ENCODE assay signal across 2 cellular contexts in the genomic region with DNA sequence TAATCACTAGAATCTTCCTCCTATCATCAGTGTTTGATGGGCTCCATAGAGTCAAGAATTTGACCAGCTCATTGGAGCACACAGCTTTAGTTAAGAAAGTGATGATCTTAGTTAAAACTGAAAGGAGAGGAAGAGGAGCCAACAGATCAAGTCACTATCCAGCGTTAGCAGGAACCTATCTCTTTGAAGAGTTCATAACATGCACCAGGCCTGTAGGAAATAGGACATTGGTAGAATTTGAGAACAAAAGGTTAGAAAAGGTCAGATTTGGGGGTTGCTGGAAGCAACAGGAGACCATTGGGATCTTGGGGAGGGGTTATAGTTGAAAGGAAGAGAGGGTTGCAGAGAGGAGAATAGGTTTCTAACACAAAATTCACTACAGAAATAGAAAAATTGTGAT.
TF ChIP-seq lines count a peak whose summit lies in the region.

No MANE protein-coding gene starts in this region.

TF ChIP-seq in liver, 16 proteins besides CTCF, POLR2A, EP300 and RAD21 (continued from another document):
- TF ChIP-seq FOXA1 (IDR thresholded peaks at IDR 0.05) (no peak), YY1 (IDR thresholded peaks at IDR 0.05) (no peak), SP1 (IDR thresholded peaks at IDR 0.05) (peak; percentile 13), RXRA (IDR thresholded peaks at IDR 0.05) (peak in 1 of 2 donors; percentile 48), GABPA (IDR thresholded peaks at IDR 0.05 in 1 of 2, conservative IDR thresholded peaks at IDR 0.05 in 1 of 2) (no peak), HNF4A (conservative IDR thresholded peaks at IDR 0.05) (no peak), TAF1 (conservative IDR thresholded peaks at IDR 0.05) (no peak)
- TF ChIP-seq, protein P1, sequence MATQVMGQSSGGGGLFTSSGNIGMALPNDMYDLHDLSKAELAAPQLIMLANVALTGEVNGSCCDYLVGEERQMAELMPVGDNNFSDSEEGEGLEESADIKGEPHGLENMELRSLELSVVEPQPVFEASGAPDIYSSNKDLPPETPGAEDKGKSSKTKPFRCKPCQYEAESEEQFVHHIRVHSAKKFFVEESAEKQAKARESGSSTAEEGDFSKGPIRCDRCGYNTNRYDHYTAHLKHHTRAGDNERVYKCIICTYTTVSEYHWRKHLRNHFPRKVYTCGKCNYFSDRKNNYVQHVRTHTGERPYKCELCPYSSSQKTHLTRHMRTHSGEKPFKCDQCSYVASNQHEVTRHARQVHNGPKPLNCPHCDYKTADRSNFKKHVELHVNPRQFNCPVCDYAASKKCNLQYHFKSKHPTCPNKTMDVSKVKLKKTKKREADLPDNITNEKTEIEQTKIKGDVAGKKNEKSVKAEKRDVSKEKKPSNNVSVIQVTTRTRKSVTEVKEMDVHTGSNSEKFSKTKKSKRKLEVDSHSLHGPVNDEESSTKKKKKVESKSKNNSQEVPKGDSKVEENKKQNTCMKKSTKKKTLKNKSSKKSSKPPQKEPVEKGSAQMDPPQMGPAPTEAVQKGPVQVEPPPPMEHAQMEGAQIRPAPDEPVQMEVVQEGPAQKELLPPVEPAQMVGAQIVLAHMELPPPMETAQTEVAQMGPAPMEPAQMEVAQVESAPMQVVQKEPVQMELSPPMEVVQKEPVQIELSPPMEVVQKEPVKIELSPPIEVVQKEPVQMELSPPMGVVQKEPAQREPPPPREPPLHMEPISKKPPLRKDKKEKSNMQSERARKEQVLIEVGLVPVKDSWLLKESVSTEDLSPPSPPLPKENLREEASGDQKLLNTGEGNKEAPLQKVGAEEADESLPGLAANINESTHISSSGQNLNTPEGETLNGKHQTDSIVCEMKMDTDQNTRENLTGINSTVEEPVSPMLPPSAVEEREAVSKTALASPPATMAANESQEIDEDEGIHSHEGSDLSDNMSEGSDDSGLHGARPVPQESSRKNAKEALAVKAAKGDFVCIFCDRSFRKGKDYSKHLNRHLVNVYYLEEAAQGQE (IDR thresholded peaks at IDR 0.05): no peak
- TF ChIP-seq, protein P2, sequence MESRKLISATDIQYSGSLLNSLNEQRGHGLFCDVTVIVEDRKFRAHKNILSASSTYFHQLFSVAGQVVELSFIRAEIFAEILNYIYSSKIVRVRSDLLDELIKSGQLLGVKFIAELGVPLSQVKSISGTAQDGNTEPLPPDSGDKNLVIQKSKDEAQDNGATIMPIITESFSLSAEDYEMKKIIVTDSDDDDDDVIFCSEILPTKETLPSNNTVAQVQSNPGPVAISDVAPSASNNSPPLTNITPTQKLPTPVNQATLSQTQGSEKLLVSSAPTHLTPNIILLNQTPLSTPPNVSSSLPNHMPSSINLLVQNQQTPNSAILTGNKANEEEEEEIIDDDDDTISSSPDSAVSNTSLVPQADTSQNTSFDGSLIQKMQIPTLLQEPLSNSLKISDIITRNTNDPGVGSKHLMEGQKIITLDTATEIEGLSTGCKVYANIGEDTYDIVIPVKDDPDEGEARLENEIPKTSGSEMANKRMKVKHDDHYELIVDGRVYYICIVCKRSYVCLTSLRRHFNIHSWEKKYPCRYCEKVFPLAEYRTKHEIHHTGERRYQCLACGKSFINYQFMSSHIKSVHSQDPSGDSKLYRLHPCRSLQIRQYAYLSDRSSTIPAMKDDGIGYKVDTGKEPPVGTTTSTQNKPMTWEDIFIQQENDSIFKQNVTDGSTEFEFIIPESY (IDR thresholded peaks at IDR 0.05): no peak
- TF ChIP-seq, protein P3, sequence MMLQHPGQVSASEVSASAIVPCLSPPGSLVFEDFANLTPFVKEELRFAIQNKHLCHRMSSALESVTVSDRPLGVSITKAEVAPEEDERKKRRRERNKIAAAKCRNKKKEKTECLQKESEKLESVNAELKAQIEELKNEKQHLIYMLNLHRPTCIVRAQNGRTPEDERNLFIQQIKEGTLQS (IDR thresholded peaks at IDR 0.05): no peak

TF ChIP-seq in HepG2, 621 proteins besides CTCF, POLR2A, EP300 and RAD21:
- TF ChIP-seq, protein P4, sequence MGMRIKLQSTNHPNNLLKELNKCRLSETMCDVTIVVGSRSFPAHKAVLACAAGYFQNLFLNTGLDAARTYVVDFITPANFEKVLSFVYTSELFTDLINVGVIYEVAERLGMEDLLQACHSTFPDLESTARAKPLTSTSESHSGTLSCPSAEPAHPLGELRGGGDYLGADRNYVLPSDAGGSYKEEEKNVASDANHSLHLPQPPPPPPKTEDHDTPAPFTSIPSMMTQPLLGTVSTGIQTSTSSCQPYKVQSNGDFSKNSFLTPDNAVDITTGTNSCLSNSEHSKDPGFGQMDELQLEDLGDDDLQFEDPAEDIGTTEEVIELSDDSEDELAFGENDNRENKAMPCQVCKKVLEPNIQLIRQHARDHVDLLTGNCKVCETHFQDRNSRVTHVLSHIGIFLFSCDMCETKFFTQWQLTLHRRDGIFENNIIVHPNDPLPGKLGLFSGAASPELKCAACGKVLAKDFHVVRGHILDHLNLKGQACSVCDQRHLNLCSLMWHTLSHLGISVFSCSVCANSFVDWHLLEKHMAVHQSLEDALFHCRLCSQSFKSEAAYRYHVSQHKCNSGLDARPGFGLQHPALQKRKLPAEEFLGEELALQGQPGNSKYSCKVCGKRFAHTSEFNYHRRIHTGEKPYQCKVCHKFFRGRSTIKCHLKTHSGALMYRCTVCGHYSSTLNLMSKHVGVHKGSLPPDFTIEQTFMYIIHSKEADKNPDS (CRISPR knock-in tag; IDR thresholded peaks at IDR 0.05): no peak
- TF ChIP-seq ZNF234 (CRISPR knock-in tag; conservative IDR thresholded peaks at IDR 0.05) (no peak), ZNF768 (CRISPR knock-in tag; IDR thresholded peaks at IDR 0.05) (no peak), SATB2 (CRISPR knock-in tag; IDR thresholded peaks at IDR 0.05) (no peak), YEATS2 (CRISPR knock-in tag; IDR thresholded peaks at IDR 0.05; ENCODE audit: borderline replicate concordance) (no peak), U2AF1 (optimal IDR thresholded peaks at IDR 0.05; ENCODE audit: low read depth, low read length) (no peak), ZFP36L1 (CRISPR knock-in tag; IDR thresholded peaks at IDR 0.05) (no peak), NFKB2 (CRISPR knock-in tag; IDR thresholded peaks at IDR 0.05; ENCODE audit: borderline replicate concordance) (no peak), JDP2 (CRISPR knock-in tag; IDR thresholded peaks at IDR 0.05; ENCODE audit: borderline replicate concordance) (no peak)
- TF ChIP-seq, protein P5, sequence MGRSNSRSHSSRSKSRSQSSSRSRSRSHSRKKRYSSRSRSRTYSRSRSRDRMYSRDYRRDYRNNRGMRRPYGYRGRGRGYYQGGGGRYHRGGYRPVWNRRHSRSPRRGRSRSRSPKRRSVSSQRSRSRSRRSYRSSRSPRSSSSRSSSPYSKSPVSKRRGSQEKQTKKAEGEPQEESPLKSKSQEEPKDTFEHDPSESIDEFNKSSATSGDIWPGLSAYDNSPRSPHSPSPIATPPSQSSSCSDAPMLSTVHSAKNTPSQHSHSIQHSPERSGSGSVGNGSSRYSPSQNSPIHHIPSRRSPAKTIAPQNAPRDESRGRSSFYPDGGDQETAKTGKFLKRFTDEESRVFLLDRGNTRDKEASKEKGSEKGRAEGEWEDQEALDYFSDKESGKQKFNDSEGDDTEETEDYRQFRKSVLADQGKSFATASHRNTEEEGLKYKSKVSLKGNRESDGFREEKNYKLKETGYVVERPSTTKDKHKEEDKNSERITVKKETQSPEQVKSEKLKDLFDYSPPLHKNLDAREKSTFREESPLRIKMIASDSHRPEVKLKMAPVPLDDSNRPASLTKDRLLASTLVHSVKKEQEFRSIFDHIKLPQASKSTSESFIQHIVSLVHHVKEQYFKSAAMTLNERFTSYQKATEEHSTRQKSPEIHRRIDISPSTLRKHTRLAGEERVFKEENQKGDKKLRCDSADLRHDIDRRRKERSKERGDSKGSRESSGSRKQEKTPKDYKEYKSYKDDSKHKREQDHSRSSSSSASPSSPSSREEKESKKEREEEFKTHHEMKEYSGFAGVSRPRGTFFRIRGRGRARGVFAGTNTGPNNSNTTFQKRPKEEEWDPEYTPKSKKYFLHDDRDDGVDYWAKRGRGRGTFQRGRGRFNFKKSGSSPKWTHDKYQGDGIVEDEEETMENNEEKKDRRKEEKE (IDR thresholded peaks at IDR 0.05): no peak
- TF ChIP-seq, protein P6, sequence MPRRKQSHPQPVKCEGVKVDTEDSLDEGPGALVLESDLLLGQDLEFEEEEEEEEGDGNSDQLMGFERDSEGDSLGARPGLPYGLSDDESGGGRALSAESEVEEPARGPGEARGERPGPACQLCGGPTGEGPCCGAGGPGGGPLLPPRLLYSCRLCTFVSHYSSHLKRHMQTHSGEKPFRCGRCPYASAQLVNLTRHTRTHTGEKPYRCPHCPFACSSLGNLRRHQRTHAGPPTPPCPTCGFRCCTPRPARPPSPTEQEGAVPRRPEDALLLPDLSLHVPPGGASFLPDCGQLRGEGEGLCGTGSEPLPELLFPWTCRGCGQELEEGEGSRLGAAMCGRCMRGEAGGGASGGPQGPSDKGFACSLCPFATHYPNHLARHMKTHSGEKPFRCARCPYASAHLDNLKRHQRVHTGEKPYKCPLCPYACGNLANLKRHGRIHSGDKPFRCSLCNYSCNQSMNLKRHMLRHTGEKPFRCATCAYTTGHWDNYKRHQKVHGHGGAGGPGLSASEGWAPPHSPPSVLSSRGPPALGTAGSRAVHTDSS (CRISPR knock-in tag; conservative IDR thresholded peaks at IDR 0.05): no peak
- TF ChIP-seq, protein P7, sequence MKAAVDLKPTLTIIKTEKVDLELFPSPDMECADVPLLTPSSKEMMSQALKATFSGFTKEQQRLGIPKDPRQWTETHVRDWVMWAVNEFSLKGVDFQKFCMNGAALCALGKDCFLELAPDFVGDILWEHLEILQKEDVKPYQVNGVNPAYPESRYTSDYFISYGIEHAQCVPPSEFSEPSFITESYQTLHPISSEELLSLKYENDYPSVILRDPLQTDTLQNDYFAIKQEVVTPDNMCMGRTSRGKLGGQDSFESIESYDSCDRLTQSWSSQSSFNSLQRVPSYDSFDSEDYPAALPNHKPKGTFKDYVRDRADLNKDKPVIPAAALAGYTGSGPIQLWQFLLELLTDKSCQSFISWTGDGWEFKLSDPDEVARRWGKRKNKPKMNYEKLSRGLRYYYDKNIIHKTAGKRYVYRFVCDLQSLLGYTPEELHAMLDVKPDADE (CRISPR knock-in tag; IDR thresholded peaks at IDR 0.05): no peak
- TF ChIP-seq, protein P8, sequence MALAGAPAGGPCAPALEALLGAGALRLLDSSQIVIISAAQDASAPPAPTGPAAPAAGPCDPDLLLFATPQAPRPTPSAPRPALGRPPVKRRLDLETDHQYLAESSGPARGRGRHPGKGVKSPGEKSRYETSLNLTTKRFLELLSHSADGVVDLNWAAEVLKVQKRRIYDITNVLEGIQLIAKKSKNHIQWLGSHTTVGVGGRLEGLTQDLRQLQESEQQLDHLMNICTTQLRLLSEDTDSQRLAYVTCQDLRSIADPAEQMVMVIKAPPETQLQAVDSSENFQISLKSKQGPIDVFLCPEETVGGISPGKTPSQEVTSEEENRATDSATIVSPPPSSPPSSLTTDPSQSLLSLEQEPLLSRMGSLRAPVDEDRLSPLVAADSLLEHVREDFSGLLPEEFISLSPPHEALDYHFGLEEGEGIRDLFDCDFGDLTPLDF (CRISPR knock-in tag; IDR thresholded peaks at IDR 0.05): no peak
- TF ChIP-seq, protein P9, sequence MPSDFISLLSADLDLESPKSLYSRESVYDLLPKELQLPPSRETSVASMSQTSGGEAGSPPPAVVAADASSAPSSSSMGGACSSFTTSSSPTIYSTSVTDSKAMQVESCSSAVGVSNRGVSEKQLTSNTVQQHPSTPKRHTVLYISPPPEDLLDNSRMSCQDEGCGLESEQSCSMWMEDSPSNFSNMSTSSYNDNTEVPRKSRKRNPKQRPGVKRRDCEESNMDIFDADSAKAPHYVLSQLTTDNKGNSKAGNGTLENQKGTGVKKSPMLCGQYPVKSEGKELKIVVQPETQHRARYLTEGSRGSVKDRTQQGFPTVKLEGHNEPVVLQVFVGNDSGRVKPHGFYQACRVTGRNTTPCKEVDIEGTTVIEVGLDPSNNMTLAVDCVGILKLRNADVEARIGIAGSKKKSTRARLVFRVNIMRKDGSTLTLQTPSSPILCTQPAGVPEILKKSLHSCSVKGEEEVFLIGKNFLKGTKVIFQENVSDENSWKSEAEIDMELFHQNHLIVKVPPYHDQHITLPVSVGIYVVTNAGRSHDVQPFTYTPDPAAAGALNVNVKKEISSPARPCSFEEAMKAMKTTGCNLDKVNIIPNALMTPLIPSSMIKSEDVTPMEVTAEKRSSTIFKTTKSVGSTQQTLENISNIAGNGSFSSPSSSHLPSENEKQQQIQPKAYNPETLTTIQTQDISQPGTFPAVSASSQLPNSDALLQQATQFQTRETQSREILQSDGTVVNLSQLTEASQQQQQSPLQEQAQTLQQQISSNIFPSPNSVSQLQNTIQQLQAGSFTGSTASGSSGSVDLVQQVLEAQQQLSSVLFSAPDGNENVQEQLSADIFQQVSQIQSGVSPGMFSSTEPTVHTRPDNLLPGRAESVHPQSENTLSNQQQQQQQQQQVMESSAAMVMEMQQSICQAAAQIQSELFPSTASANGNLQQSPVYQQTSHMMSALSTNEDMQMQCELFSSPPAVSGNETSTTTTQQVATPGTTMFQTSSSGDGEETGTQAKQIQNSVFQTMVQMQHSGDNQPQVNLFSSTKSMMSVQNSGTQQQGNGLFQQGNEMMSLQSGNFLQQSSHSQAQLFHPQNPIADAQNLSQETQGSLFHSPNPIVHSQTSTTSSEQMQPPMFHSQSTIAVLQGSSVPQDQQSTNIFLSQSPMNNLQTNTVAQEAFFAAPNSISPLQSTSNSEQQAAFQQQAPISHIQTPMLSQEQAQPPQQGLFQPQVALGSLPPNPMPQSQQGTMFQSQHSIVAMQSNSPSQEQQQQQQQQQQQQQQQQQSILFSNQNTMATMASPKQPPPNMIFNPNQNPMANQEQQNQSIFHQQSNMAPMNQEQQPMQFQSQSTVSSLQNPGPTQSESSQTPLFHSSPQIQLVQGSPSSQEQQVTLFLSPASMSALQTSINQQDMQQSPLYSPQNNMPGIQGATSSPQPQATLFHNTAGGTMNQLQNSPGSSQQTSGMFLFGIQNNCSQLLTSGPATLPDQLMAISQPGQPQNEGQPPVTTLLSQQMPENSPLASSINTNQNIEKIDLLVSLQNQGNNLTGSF (CRISPR knock-in tag; IDR thresholded peaks at IDR 0.05): no peak
- TF ChIP-seq, protein P10, sequence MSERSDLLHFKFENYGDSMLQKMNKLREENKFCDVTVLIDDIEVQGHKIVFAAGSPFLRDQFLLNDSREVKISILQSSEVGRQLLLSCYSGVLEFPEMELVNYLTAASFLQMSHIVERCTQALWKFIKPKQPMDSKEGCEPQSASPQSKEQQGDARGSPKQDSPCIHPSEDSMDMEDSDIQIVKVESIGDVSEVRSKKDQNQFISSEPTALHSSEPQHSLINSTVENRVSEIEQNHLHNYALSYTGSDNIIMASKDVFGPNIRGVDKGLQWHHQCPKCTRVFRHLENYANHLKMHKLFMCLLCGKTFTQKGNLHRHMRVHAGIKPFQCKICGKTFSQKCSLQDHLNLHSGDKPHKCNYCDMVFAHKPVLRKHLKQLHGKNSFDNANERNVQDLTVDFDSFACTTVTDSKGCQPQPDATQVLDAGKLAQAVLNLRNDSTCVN (CRISPR knock-in tag; IDR thresholded peaks at IDR 0.05; ENCODE audit: borderline replicate concordance): no peak
- TF ChIP-seq, protein P11, sequence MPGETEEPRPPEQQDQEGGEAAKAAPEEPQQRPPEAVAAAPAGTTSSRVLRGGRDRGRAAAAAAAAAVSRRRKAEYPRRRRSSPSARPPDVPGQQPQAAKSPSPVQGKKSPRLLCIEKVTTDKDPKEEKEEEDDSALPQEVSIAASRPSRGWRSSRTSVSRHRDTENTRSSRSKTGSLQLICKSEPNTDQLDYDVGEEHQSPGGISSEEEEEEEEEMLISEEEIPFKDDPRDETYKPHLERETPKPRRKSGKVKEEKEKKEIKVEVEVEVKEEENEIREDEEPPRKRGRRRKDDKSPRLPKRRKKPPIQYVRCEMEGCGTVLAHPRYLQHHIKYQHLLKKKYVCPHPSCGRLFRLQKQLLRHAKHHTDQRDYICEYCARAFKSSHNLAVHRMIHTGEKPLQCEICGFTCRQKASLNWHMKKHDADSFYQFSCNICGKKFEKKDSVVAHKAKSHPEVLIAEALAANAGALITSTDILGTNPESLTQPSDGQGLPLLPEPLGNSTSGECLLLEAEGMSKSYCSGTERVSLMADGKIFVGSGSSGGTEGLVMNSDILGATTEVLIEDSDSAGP (CRISPR knock-in tag; IDR thresholded peaks at IDR 0.05; ENCODE audit: borderline replicate concordance): no peak
